28 cellular contexts compared by ENCODE assay signal in the genomic region with DNA sequence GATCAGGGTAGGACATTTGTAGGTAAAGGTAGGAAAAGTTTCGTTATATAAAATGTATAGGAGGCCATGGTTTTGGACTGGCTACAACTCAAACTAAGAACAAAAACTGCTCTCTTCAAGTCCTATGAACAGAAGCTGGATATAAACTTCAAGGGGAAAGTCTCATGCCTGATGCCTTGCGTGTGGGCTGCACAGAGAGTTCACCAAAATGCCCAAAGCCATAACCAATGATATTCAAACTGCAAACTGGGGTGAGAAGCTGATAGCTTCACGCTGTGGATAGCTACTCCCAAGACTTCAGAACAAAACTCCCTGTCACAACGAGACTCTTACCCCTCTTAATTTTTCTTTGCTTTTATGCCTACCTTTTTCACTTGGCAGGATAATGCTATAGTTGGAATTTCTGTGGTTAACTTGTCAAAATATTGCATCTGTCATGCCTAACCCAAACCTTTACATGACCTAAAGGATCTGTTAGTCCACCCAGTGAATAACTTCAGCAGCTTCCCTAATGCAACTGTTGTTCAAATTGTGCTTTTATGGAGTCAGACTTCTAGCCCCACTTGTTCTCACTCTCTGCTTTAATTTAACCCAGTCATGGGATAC.
"Had no signal": no experiment of that assay in that cellular context is flagged by ENCODE, and none has a peak within 500 bp of the region (broad histone marks: within the 10 kb centered on the region; RNA-seq: fewer than 3 reads in every experiment).

No MANE protein-coding gene starts in this region.

- H3K4me3 Mint-ChIP-seq: activated CD4-positive, alpha-beta T cell treated with anti-CD3 and anti-CD28 coated beads for 36 hours; activated CD4-positive, alpha-beta T cell treated with anti-CD3 and anti-CD28 coated beads, Interleukin-2, amount 10 ng/mL, durations not matched to agents 7 days and 5 days; activated CD8-positive, alpha-beta T cell treated with anti-CD3 and anti-CD28 coated beads, Interleukin-2, amount 10 ng/mL, durations not matched to agents 7 days and 5 days; activated naive CD4-positive, alpha-beta T cell treated with anti-CD3 and anti-CD28 coated beads, Interleukin-2, amount 10 ng/mL, durations not matched to agents 7 days and 5 days; activated naive CD8-positive, alpha-beta T cell; activated naive CD8-positive, alpha-beta T cell treated with anti-CD3 and anti-CD28 coated beads, Interleukin-2, amount 50 U/mL, for 24 hours; T-helper 2 cell treated with Interferon-gamma antibody and Interleukin-4, amounts not matched to agents 5 μg/mL and 100 μg/mL, for 36 hours had no signal

- DNase-seq: activated CD4-positive, alpha-beta T cell treated with anti-CD3 and anti-CD28 coated beads for 36 hours; activated CD4-positive, alpha-beta T cell treated with anti-CD3 and anti-CD28 coated beads, Interleukin-2, amount 10 ng/mL, durations not matched to agents 7 days and 5 days; activated CD4-positive, alpha-beta T cell treated with anti-CD3 and anti-CD28 coated beads, Interleukin-2, amount 50 U/mL, for 48 hours; activated CD8-positive, alpha-beta memory T cell treated with anti-CD3 and anti-CD28 coated beads, Interleukin-2, amount 50 U/mL, for 4 hours; activated CD8-positive, alpha-beta T cell treated with anti-CD3 and anti-CD28 coated beads, Interleukin-2, amount 10 ng/mL, durations not matched to agents 7 days and 5 days; activated effector memory CD4-positive, alpha-beta T cell treated with Interleukin-2 at 50 U/mL for 16 hours; activated naive CD4-positive, alpha-beta T cell treated with anti-CD3 and anti-CD28 coated beads, Interleukin-2, amount 10 ng/mL, durations not matched to agents 7 days and 5 days; activated naive CD8-positive, alpha-beta T cell treated with anti-CD3 and anti-CD28 coated beads, Interleukin-2, amount 50 U/mL, for 24 hours; activated T-cell treated with anti-CD3 and anti-CD28 coated beads, Interleukin-2, amount 50 U/mL, for 48 hours; anterior cingulate cortex; brain microvascular endothelial cell; central memory CD4-positive, alpha-beta T cell; NCI-H1105; NCI-H1417 treated with DMSO at 0.1 percent for 48 hours; NCI-H187 treated with DMSO at 0.1 percent for 48 hours; NCI-H2081; NCI-H226; NCI-H446 treated with DMSO at 0.1 percent for 48 hours; NCI-H524; NCI-H69; SHP77; SJCRH30 had no signal

- H3K27ac ChIP-seq: brain microvascular endothelial cell, SJCRH30, SK-N-MC had no signal

- H3K4me1 ChIP-seq: SJCRH30 had no signal

- H3K9me3 Mint-ChIP-seq: activated CD4-positive, alpha-beta T cell treated with anti-CD3 and anti-CD28 coated beads, Interleukin-2, amount 10 ng/mL, durations not matched to agents 7 days and 5 days; activated naive CD4-positive, alpha-beta T cell treated with anti-CD3 and anti-CD28 coated beads, Interleukin-2, amount 10 ng/mL, durations not matched to agents 7 days and 5 days; activated naive CD8-positive, alpha-beta T cell treated with anti-CD3 and anti-CD28 coated beads, Interleukin-2, amount 50 U/mL, for 24 hours; T-helper 2 cell treated with Interferon-gamma antibody and Interleukin-4, amounts not matched to agents 5 μg/mL and 100 μg/mL, for 36 hours had no signal

- H3K9me3 ChIP-seq: SJCRH30 had no signal

- FAIRE-seq: TTC549 had no signal

- H3K27me3 ChIP-seq: brain microvascular endothelial cell, SJCRH30 had no signal

- H3K36me3 ChIP-seq: brain microvascular endothelial cell, SJCRH30 had no signal

- H3K4me3 ChIP-seq: SJCRH30, SK-N-MC had no signal

- H3K36me3 Mint-ChIP-seq: activated naive CD4-positive, alpha-beta T cell treated with anti-CD3 and anti-CD28 coated beads, Interleukin-2, amount 10 ng/mL, durations not matched to agents 7 days and 5 days; activated naive CD8-positive, alpha-beta T cell had no signal

- H3K27ac Mint-ChIP-seq: activated CD4-positive, alpha-beta T cell treated with anti-CD3 and anti-CD28 coated beads for 36 hours; activated CD4-positive, alpha-beta T cell treated with anti-CD3 and anti-CD28 coated beads, Interleukin-2, amount 10 ng/mL, durations not matched to agents 7 days and 5 days; activated CD8-positive, alpha-beta T cell treated with anti-CD3 and anti-CD28 coated beads, Interleukin-2, amount 10 ng/mL, durations not matched to agents 7 days and 5 days; activated naive CD4-positive, alpha-beta T cell treated with anti-CD3 and anti-CD28 coated beads, Interleukin-2, amount 10 ng/mL, durations not matched to agents 7 days and 5 days; activated naive CD8-positive, alpha-beta T cell; activated naive CD8-positive, alpha-beta T cell treated with anti-CD3 and anti-CD28 coated beads, Interleukin-2, amount 50 U/mL, for 24 hours; T-helper 2 cell treated with Interferon-gamma antibody and Interleukin-4, amounts not matched to agents 5 μg/mL and 100 μg/mL, for 36 hours had no signal

- ATAC-seq: activated CD4-positive, alpha-beta T cell treated with anti-CD3 and anti-CD28 coated beads for 36 hours; activated CD4-positive, CD25-positive, alpha-beta regulatory T cell treated with anti-CD3 and anti-CD28 coated beads, Interleukin-2, amount 50 U/mL, for 24 hours; activated CD8-positive, alpha-beta T cell treated with anti-CD3 and anti-CD28 coated beads, Interleukin-2, amount 10 ng/mL, durations not matched to agents 7 days and 5 days; activated naive CD8-positive, alpha-beta T cell treated with anti-CD3 and anti-CD28 coated beads, Interleukin-2, amount 50 U/mL, for 24 hours; Panc1 had no signal
